Comparison of ENCODE assay signal across 15 cellular contexts in genomic region chr3:57160046-57160730, GRCh38. TPM values are rescaled to one million over a fixed set of nuclear protein-coding genes. Genes with fewer than 3 reads are reported as not detected.
DNase-seq lines count a peak whose midpoint lies in the region; ATAC-seq and TF ChIP-seq lines count a peak whose summit lies in the region.
"Had no signal": no experiment of that assay in that cellular context is flagged by ENCODE, and none has a peak within 500 bp of the region (broad histone marks: within the 10 kb centered on the region; RNA-seq: fewer than 3 reads in every experiment).

No MANE protein-coding gene starts in this region.

- WGBS in ovary, 3 donors: 18 to 27% (median 22%) methylated on average over 9 of the region's 9 CpGs

- no peaks in the 10 kb centered on the region for H3K9me3 ChIP-seq in ES-I3 (ENCODE audit: control insufficient read depth, insufficient read depth, low read length)
- H3K9me3 ChIP-seq in right atrium auricular region: no peaks in the 10 kb centered on the region
- H3K9me3 ChIP-seq in ovary: no peaks in the 10 kb centered on the region
- H3K9me3 ChIP-seq: SJCRH30 had no signal

- no peak overlapping the region for H3K4me3 Mint-ChIP-seq in central memory CD8-positive, alpha-beta T cell
- H3K4me3 Mint-ChIP-seq: naive thymus-derived CD8-positive, alpha-beta T cell had no signal

- ATAC-seq in central memory CD8-positive, alpha-beta T cell (replicated peaks; ENCODE audit: extremely low read depth, poor library complexity, severe bottlenecking): no peak
- ATAC-seq in HG02610 (IDR thresholded peaks at IDR 0.05; ENCODE audit: unreplicated experiment): no peak
- ATAC-seq: naive thymus-derived CD8-positive, alpha-beta T cell had no signal

- no peaks in the 10 kb centered on the region for H3K36me3 ChIP-seq in ES-I3 (ENCODE audit: insufficient read depth, low read length)
- no peaks in the 10 kb centered on the region for H3K36me3 ChIP-seq in right atrium auricular region
- H3K36me3 ChIP-seq in ovary: no peaks in the 10 kb centered on the region
- H3K36me3 ChIP-seq: SJCRH30 had no signal

- H3K4me3 ChIP-seq in right atrium auricular region (no peak overlapping the region), ovary (no peak overlapping the region)
- H3K4me3 ChIP-seq: SJCRH30 had no signal

- in situ Hi-C loops in GM13976 (cut with MboI; ENCODE audit: low sequenced_read_pairs, unreplicated experiment): no loop called here

- no peak for TF ChIP-seq POLR2A in ovary (IDR thresholded peaks at IDR 0.05)

- no peak for TF ChIP-seq CTCF in right atrium auricular region (IDR thresholded peaks at IDR 0.05)
- TF ChIP-seq CTCF in ovary (IDR thresholded peaks at IDR 0.05): no peak
- TF ChIP-seq CTCF in GM13976 (IDR thresholded peaks at IDR 0.05; ENCODE audit: borderline replicate concordance, control extremely low read depth, extremely low read depth, insufficient read depth, missing control alignments): no peak

- intact Hi-C loops in ovary (cut with DNase I): loop anchor here in 3 of 4 donors (5.0 to 10.0 kb wide), 4 partner anchors 55 to 165 kb away; partner anchors contain the start of gene APPL1 (in 1 of the 3)

- H3K9ac ChIP-seq in ES-I3 (ENCODE audit: low read depth, low read length): peak overlapping the region; percentile 34; the same call in 1 of the 2 replicates

- H3K36me3 Mint-ChIP-seq in central memory CD8-positive, alpha-beta T cell (ENCODE audit: insufficient read depth): no peaks in the 10 kb centered on the region

- peaks cover 47% of the 10 kb centered on the region for H3K27me3 Mint-ChIP-seq in central memory CD8-positive, alpha-beta T cell

- H3K4me1 Mint-ChIP-seq in central memory CD8-positive, alpha-beta T cell: peaks cover 20% of the 10 kb centered on the region

- no peak for TF ChIP-seq EP300 in ovary (IDR thresholded peaks at IDR 0.05)

- no peak for DNase-seq in central memory CD8-positive, alpha-beta T cell (ENCODE audit: low spot score in 2 of 2)
- DNase-seq in right atrium auricular region (ENCODE audit: low spot score) (no peak), ovary (peak; percentile 67 to 82 (median 72)), GM13976 (ENCODE audit: low spot score) (no peak), epidermal melanocyte (ENCODE audit: insufficient read length, low spot score) (no peak)
- DNase-seq in activated CD4-positive, alpha-beta T cell treated with anti-CD3 and anti-CD28 coated beads for 1 hour: no peak
- DNase-seq: activated CD4-positive, alpha-beta T cell treated with anti-CD3 and anti-CD28 coated beads, Interleukin-2, amount 50 U/mL, for 4 hours; anterior cingulate cortex; naive thymus-derived CD8-positive, alpha-beta T cell; stimulated activated naive CD4-positive, alpha-beta T cell had no signal

- H3K27ac ChIP-seq in right atrium auricular region (peak overlapping the region; percentile 36 to 41), ovary (peak overlapping the region; percentile 10 to 74)

- no peaks in the 10 kb centered on the region for H3K9me3 Mint-ChIP-seq in central memory CD8-positive, alpha-beta T cell
- H3K9me3 Mint-ChIP-seq: naive thymus-derived CD8-positive, alpha-beta T cell had no signal

- H3K27me3 ChIP-seq in right atrium auricular region (no peaks in the 10 kb centered on the region), ovary (no peaks in the 10 kb centered on the region)
- H3K27me3 ChIP-seq: SJCRH30 had no signal

- H3K4me1 ChIP-seq in ES-I3 (ENCODE audit: insufficient read depth, low read length): peaks cover 68% of the 10 kb centered on the region
- H3K4me1 ChIP-seq in right atrium auricular region: peaks cover 0 to 48% of the 10 kb centered on the region in 2 donors
- peaks cover 28% of the 10 kb centered on the region for H3K4me1 ChIP-seq in ovary (ENCODE audit: insufficient read depth)

- peak overlapping the region; percentile 60 for H3K27ac Mint-ChIP-seq in central memory CD8-positive, alpha-beta T cell (ENCODE audit: low read depth)

RNA-seq across cellular contexts. Expression of gene IL17RD, which starts 5.0 kb away (rescaled TPM):
- total RNA-seq in right atrium auricular region (1 to 10 TPM; 2.1 to 2.8 TPM), ovary (10 to 100 TPM; 14.4 to 35.8 (median 27.0) TPM)
- polyA plus RNA-seq in ovary: 10 to 100 TPM; 10.7 to 21.0 TPM
- total RNA-seq: naive thymus-derived CD8-positive, alpha-beta T cell had no signal
- polyA plus RNA-seq: naive thymus-derived CD8-positive, alpha-beta T cell had no signal

RNA-seq across cellular contexts. Expression of gene HESX1, which starts 39.6 kb away (rescaled TPM):
- 1 to 10 TPM in 1 of 2 donors, under 1 TPM in 1; 0.75 to 1.2 TPM for total RNA-seq in right atrium auricular region
- total RNA-seq in ovary: 1 to 10 TPM in 1 of 7 donors, under 1 TPM in 5, not detected in 1; 0.23 to 1.3 (median 0.65) TPM
- polyA plus RNA-seq in ovary: 1 to 10 TPM; 1.3 to 1.4 TPM
- total RNA-seq: frontal cortex, skeletal muscle tissue had no signal

Comparison
In these comparisons a context has a peak if more than half of its experiments do, and no peak if none do; other contexts are left out.
1. DNase-seq: peak in ovary (5 of 5); none in central memory CD8-positive, alpha-beta T cell (0 of 2), right atrium auricular region (single experiment), GM13976 (single experiment), epidermal melanocyte (single experiment) and activated CD4-positive, alpha-beta T cell treated with anti-CD3 and anti-CD28 coated beads for 1 hour (single experiment).
2. RNA of gene IL17RD, which starts 5.0 kb away (total RNA-seq): 14.4 to 35.8 TPM in ovary; 2.1 to 2.8 TPM in right atrium auricular region; every median in the first group is over 4 times any median in the second.